Comparison of ENCODE assay signal across 27 cellular contexts in genomic region chr10:79053481-79054202, GRCh38. TPM values are rescaled to one million over a fixed set of nuclear protein-coding genes. Genes with fewer than 3 reads are reported as not detected.
DNase-seq lines count a peak whose midpoint lies in the region; ATAC-seq, FAIRE-seq and TF ChIP-seq lines count a peak whose summit lies in the region.
"Had no signal": no experiment of that assay in that cellular context is flagged by ENCODE, and none has a peak within 500 bp of the region (broad histone marks: within the 10 kb centered on the region; RNA-seq: fewer than 3 reads in every experiment).

No MANE protein-coding gene starts in this region.

- TF ChIP-seq CTCF in kidney (IDR thresholded peaks at IDR 0.05; ENCODE audit: borderline replicate concordance, extremely low read depth, insufficient read depth) = no peak

- POLR2A ChIA-PET in activated CD4-positive, alpha-beta T cell treated with anti-CD3 and anti-CD28 coated beads for 36 hours (lab: Charles Lee) = no interaction called here

- peaks cover 4 to 11% of the 10 kb centered on the region in 2 donors for H3K4me1 ChIP-seq in kidney (ENCODE audit: control insufficient read depth in 1 of 2, insufficient read depth in 1 of 2, low read depth in 1 of 2, low read length in 2 of 2)

- H3K36me3 Mint-ChIP-seq in activated CD4-positive, alpha-beta T cell treated with anti-CD3 and anti-CD28 coated beads for 36 hours (ENCODE audit: low read depth) = no peaks in the 10 kb centered on the region
- H3K36me3 Mint-ChIP-seq: activated naive CD4-positive, alpha-beta T cell treated with anti-CD3 and anti-CD28 coated beads, Interleukin-2, amount 50 U/mL, for 24 hours; mesothelial cell of epicardium; naive B cell; stimulated activated memory B cell treated with anti-CD40 and anti-IgM and Interleukin-4, amounts not matched to agents 10 μg/mL and 1 μg/mL and 100 μg/mL, for 72 hours had no signal

- no peak overlapping the region for H3K27ac Mint-ChIP-seq in activated CD4-positive, alpha-beta T cell treated with anti-CD3 and anti-CD28 coated beads for 36 hours
- H3K27ac Mint-ChIP-seq: activated CD4-positive, alpha-beta T cell treated with anti-CD3 and anti-CD28 coated beads, Interleukin-2, amount 10 ng/mL, durations not matched to agents 7 days and 5 days; activated naive CD4-positive, alpha-beta T cell treated with anti-CD3 and anti-CD28 coated beads, Interleukin-2, amount 50 U/mL, for 24 hours; activated T-helper 1 cell treated with anti-CD3 and anti-CD28 coated beads, Interleukin-12 subunit alpha, Interleukin-12 subunit beta, Interleukin-2, Interleukin-4 antibody, amounts not matched to agents 30 ng/mL and 10 ng/mL and 1 ng/mL, durations not matched to agents 14 hours and 24 hours and 36 hours; mesothelial cell of epicardium; stimulated activated memory B cell treated with anti-CD40 and anti-IgM and Interleukin-4, amounts not matched to agents 10 μg/mL and 1 μg/mL and 100 μg/mL, for 72 hours had no signal

- H3K9ac ChIP-seq in kidney (ENCODE audit: low read length in 2 of 2) = no peak overlapping the region

- intact Hi-C loops in activated CD4-positive, alpha-beta T cell treated with anti-CD3 and anti-CD28 coated beads for 36 hours (cut with DNase I, micrococcal nuclease) = no loop called here
- intact Hi-C loops in kidney (cut with DNase I) (no loop called here), sciatic nerve (cut with DNase I) (no loop called here)

- H3K9me3 ChIP-seq in kidney (ENCODE audit: control insufficient read depth in 1 of 2, low read length in 2 of 2) = no peaks in the 10 kb centered on the region
- H3K9me3 ChIP-seq: left lung, Peyer's patch, SJSA1 had no signal

- no peak overlapping the region for H3K4me3 Mint-ChIP-seq in activated CD4-positive, alpha-beta T cell treated with anti-CD3 and anti-CD28 coated beads for 36 hours
- H3K4me3 Mint-ChIP-seq: activated CD4-positive, alpha-beta T cell treated with anti-CD3 and anti-CD28 coated beads, Interleukin-2, amount 10 ng/mL, durations not matched to agents 7 days and 5 days; activated naive CD4-positive, alpha-beta T cell treated with anti-CD3 and anti-CD28 coated beads, Interleukin-2, amount 50 U/mL, for 24 hours; activated T-helper 1 cell treated with anti-CD3 and anti-CD28 coated beads, Interleukin-12 subunit alpha, Interleukin-12 subunit beta, Interleukin-2, Interleukin-4 antibody, amounts not matched to agents 30 ng/mL and 10 ng/mL and 1 ng/mL, durations not matched to agents 14 hours and 24 hours and 36 hours; mesothelial cell of epicardium; naive B cell; stimulated activated memory B cell treated with anti-CD40 and anti-IgM and Interleukin-4, amounts not matched to agents 10 μg/mL and 1 μg/mL and 100 μg/mL, for 72 hours had no signal

- H3K4me3 ChIP-seq in H7 (ENCODE audit: insufficient read depth, low read depth, low read length) = no peak overlapping the region
- H3K4me3 ChIP-seq in kidney (ENCODE audit: low read length in 2 of 2) = no peak overlapping the region
- H3K4me3 ChIP-seq: left lung, Peyer's patch, SJSA1 had no signal

- peaks cover 2% of the 10 kb centered on the region for H3K27me3 ChIP-seq in H7 (ENCODE audit: control insufficient read depth, insufficient read depth, low read length)
- H3K27me3 ChIP-seq: left lung, Peyer's patch, SJSA1 had no signal

- H3K27me3 Mint-ChIP-seq in activated CD4-positive, alpha-beta T cell treated with anti-CD3 and anti-CD28 coated beads for 36 hours = no peaks in the 10 kb centered on the region
- H3K27me3 Mint-ChIP-seq: activated CD4-positive, alpha-beta T cell treated with anti-CD3 and anti-CD28 coated beads, Interleukin-2, amount 10 ng/mL, durations not matched to agents 7 days and 5 days; activated naive CD4-positive, alpha-beta T cell treated with anti-CD3 and anti-CD28 coated beads, Interleukin-2, amount 50 U/mL, for 24 hours had no signal

- TF ChIP-seq POLR2A in GM12892 (IDR thresholded peaks at IDR 0.05; ENCODE audit: low read depth, low read length) = no peak

- CTCF ChIA-PET in activated CD4-positive, alpha-beta T cell treated with anti-CD3 and anti-CD28 coated beads for 36 hours (lab: Charles Lee) = no interaction called here

- no peaks in the 10 kb centered on the region for H3K9me3 Mint-ChIP-seq in activated CD4-positive, alpha-beta T cell treated with anti-CD3 and anti-CD28 coated beads for 36 hours (ENCODE audit: low read depth)
- H3K9me3 Mint-ChIP-seq: activated CD4-positive, alpha-beta T cell treated with anti-CD3 and anti-CD28 coated beads, Interleukin-2, amount 10 ng/mL, durations not matched to agents 7 days and 5 days; activated naive CD4-positive, alpha-beta T cell treated with anti-CD3 and anti-CD28 coated beads, Interleukin-2, amount 50 U/mL, for 24 hours; activated T-helper 1 cell treated with anti-CD3 and anti-CD28 coated beads, Interleukin-12 subunit alpha, Interleukin-12 subunit beta, Interleukin-2, Interleukin-4 antibody, amounts not matched to agents 30 ng/mL and 10 ng/mL and 1 ng/mL, durations not matched to agents 14 hours and 24 hours and 36 hours; mesothelial cell of epicardium; stimulated activated memory B cell treated with anti-CD40 and anti-IgM and Interleukin-4, amounts not matched to agents 10 μg/mL and 1 μg/mL and 100 μg/mL, for 72 hours had no signal

- no peak for FAIRE-seq in kidney (lab: Jason Lieb, UNC)
- FAIRE-seq in GM12892 (lab: Jason Lieb, UNC) = no peak
- FAIRE-seq: colon had no signal

- H3K27ac ChIP-seq in kidney (ENCODE audit: low read depth in 2 of 2, low read length in 2 of 2) = no peak overlapping the region
- H3K27ac ChIP-seq: epithelial cell of prostate, left lung, SJSA1, WERI-Rb-1 had no signal

- no peak for ATAC-seq in activated CD4-positive, alpha-beta T cell treated with anti-CD3 and anti-CD28 coated beads for 36 hours
- no peak for ATAC-seq in sciatic nerve
- ATAC-seq in HG02870 (IDR thresholded peaks at IDR 0.05; ENCODE audit: unreplicated experiment) = no peak
- ATAC-seq: stimulated activated memory B cell treated with anti-CD40 and anti-IgM and Interleukin-4, amounts not matched to agents 10 μg/mL and 1 μg/mL and 100 μg/mL, for 72 hours had no signal

- H3K4me1 Mint-ChIP-seq in activated CD4-positive, alpha-beta T cell treated with anti-CD3 and anti-CD28 coated beads for 36 hours = peaks cover 21% of the 10 kb centered on the region

- DNase-seq in activated CD4-positive, alpha-beta T cell treated with anti-CD3 and anti-CD28 coated beads for 36 hours = peak; percentile 0
- DNase-seq in activated CD4-positive, alpha-beta T cell treated with anti-CD3 and anti-CD28 coated beads, Interleukin-2, amount 50 U/mL, for 4 hours = no peak
- DNase-seq in H7 (peak; percentile 16), kidney (peak; percentile 44), sciatic nerve (ENCODE audit: low spot score) (peak; percentile 32), GM12892 (ENCODE audit: insufficient read length) (no peak), NCI-H1694 (lab: John Stamatoyannopoulos, UW) (no peak)
- DNase-seq: 8988T; activated CD4-positive, alpha-beta T cell treated with anti-CD3 and anti-CD28 coated beads, Interleukin-2, amount 10 ng/mL, durations not matched to agents 7 days and 5 days; COR-L47; effector memory CD4-positive, alpha-beta T cell; hypothalamus; naive B cell; NCI-H1436 treated with DMSO at 0.1 percent for 48 hours; NCI-H774; T-helper 9 cell; WERI-Rb-1 had no signal

- H3K36me3 ChIP-seq in H7 (replicated peaks; ENCODE audit: control insufficient read depth, insufficient read depth, low read length) = no peaks in the 10 kb centered on the region
- H3K36me3 ChIP-seq in kidney (ENCODE audit: control insufficient read depth in 1 of 2, insufficient read depth in 2 of 2, low read length in 2 of 2) = no peaks in the 10 kb centered on the region
- H3K36me3 ChIP-seq: left lung, Peyer's patch, SJSA1, WERI-Rb-1 had no signal

RNA-seq across cellular contexts. Expression of gene ZMIZ1, which starts 15.1 kb away (rescaled TPM):
- 10 to 100 TPM; 33.9 to 34.3 TPM for total RNA-seq in activated CD4-positive, alpha-beta T cell treated with anti-CD3 and anti-CD28 coated beads for 36 hours
- 20.4 and 27.2 TPM in 2 replicates for total RNA-seq in H7 (2014; rRNA removed; shearing (Covaris generic))
- total RNA-seq in kidney (97.6 TPM), sciatic nerve (96.7 TPM)
- 14.2 TPM for polyA plus RNA-seq in kidney (ENCODE audit: insufficient read depth, low read depth, low replicate concordance)
- 30.7 TPM for polyA plus RNA-seq in GM12892 (2012; ENCODE audit: missing spikeins)

Comparison
In these comparisons a context has a peak if more than half of its experiments do, and no peak if none do; other contexts are left out.
1. DNase-seq: peak in activated CD4-positive, alpha-beta T cell treated with anti-CD3 and anti-CD28 coated beads for 36 hours (single experiment), H7 (single experiment), kidney (single experiment) and sciatic nerve (single experiment); none in activated CD4-positive, alpha-beta T cell treated with anti-CD3 and anti-CD28 coated beads, Interleukin-2, amount 50 U/mL, for 4 hours (0 of 2), GM12892 (single experiment) and NCI-H1694 (single experiment).